1 cellular context compared by ENCODE assay signal in genomic region chr1:64892576-64893573, GRCh38.
TF ChIP-seq lines count a peak whose summit lies in the region.

No MANE protein-coding gene starts in this region.

TF ChIP-seq in HepG2, 621 proteins besides CTCF, POLR2A, EP300 and RAD21:
- TF ChIP-seq PRDM10 (CRISPR knock-in tag; IDR thresholded peaks at IDR 0.05; ENCODE audit: low read depth) (no peak), FOXA1 (IDR thresholded peaks at IDR 0.05) (no peak), FOXA1 (CRISPR knock-in tag; IDR thresholded peaks at IDR 0.05) (no peak), AGO1 (IDR thresholded peaks at IDR 0.05; ENCODE audit: low read depth, low read length, poor library complexity, severe bottlenecking) (no peak), ZNF777 (CRISPR knock-in tag; IDR thresholded peaks at IDR 0.05) (no peak), DMTF1 (CRISPR knock-in tag; IDR thresholded peaks at IDR 0.05) (no peak), ZNF160 (CRISPR knock-in tag; IDR thresholded peaks at IDR 0.05) (no peak), ZFP82 (CRISPR knock-in tag; IDR thresholded peaks at IDR 0.05; ENCODE audit: borderline replicate concordance) (no peak)
TF ChIP-seq in HepG2: peak in this region for 0.
